ENCODE assay signal across 29 cellular contexts in the genomic region with DNA sequence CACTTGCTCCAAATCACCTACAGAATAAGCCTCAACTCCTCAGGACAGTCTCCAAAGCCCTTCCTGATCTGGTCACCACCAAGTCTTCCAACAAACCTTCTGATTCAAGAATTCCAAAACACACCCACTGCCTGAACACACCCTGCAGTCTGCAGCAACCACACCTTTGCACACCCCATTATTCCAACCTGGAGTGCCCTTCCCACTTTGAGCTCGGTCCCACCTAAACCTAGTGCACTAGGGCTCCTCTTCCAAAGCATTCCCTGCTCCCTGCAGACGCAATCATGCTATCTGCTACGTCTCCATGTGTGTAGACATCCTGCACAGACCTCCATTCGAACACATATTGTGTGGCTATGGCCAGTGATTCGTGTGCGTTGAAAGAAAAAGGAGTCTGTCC.
"Had no signal": no experiment of that assay in that cellular context is flagged by ENCODE, and none has a peak within 500 bp of the region (broad histone marks: within the 10 kb centered on the region; RNA-seq: fewer than 3 reads in every experiment).

No MANE protein-coding gene starts in this region.

- H3K9me3 Mint-ChIP-seq: activated CD4-positive, alpha-beta memory T cell treated with anti-CD3 and anti-CD28 coated beads for 36 hours; activated CD4-positive, alpha-beta T cell treated with anti-CD3 and anti-CD28 coated beads, Interleukin-2, amount 10 ng/mL, durations not matched to agents 24 days and 14 days; activated naive CD4-positive, alpha-beta T cell treated with anti-CD3 and anti-CD28 coated beads for 36 hours; activated T-helper 1 cell treated with anti-CD3 and anti-CD28 coated beads, Interleukin-12 subunit alpha, Interleukin-12 subunit beta, Interleukin-2, Interleukin-4 antibody, amounts not matched to agents 30 ng/mL and 10 ng/mL and 1 ng/mL, durations not matched to agents 14 hours and 24 hours and 36 hours; activated T-helper 2 cell treated with anti-CD3 and anti-CD28 coated beads, Interferon-gamma antibody, Interleukin-2, Interleukin-4, amounts not matched to agents 10 μg/mL and 5 μg/mL and 100 μg/mL, durations not matched to agents 14 hours and 24 hours and 36 hours; T-helper 2 cell treated with Interferon-gamma antibody and Interleukin-4, amounts not matched to agents 5 μg/mL and 100 μg/mL, for 36 hours had no signal

- H3K4me3 Mint-ChIP-seq: activated CD4-positive, alpha-beta memory T cell treated with anti-CD3 and anti-CD28 coated beads for 36 hours; activated CD4-positive, alpha-beta T cell treated with anti-CD3 and anti-CD28 coated beads for 36 hours; activated CD4-positive, alpha-beta T cell treated with anti-CD3 and anti-CD28 coated beads, Interleukin-2, amount 10 ng/mL, durations not matched to agents 24 days and 14 days; activated CD8-positive, alpha-beta T cell treated with anti-CD3 and anti-CD28 coated beads, Interleukin-2, amount 10 ng/mL, durations not matched to agents 7 days and 5 days; activated naive CD4-positive, alpha-beta T cell treated with anti-CD3 and anti-CD28 coated beads for 36 hours; activated naive CD4-positive, alpha-beta T cell treated with anti-CD3 and anti-CD28 coated beads, Interleukin-2, amount 50 U/mL, for 24 hours; activated naive CD8-positive, alpha-beta T cell treated with anti-CD3 and anti-CD28 coated beads, Interleukin-2, amount 10 ng/mL, durations not matched to agents 7 days and 5 days; activated T-helper 1 cell treated with anti-CD3 and anti-CD28 coated beads, Interleukin-12 subunit alpha, Interleukin-12 subunit beta, Interleukin-2, Interleukin-4 antibody, amounts not matched to agents 30 ng/mL and 10 ng/mL and 1 ng/mL, durations not matched to agents 14 hours and 24 hours and 36 hours; brain; central memory CD8-positive, alpha-beta T cell; effector memory CD8-positive, alpha-beta T cell; T-helper 17 cell; T-helper 2 cell treated with Interferon-gamma antibody and Interleukin-4, amounts not matched to agents 5 μg/mL and 100 μg/mL, for 36 hours had no signal

- H3K4me1 ChIP-seq: ascending aorta, breast epithelium, esophagus squamous epithelium, gastroesophageal sphincter had no signal

- H3K4me3 ChIP-seq: ascending aorta, breast epithelium, esophagus squamous epithelium, gastroesophageal sphincter had no signal

- H3K4me1 Mint-ChIP-seq: activated CD4-positive, alpha-beta T cell treated with anti-CD3 and anti-CD28 coated beads for 36 hours; activated CD4-positive, alpha-beta T cell treated with anti-CD3 and anti-CD28 coated beads, Interleukin-2, amount 10 ng/mL, durations not matched to agents 24 days and 14 days; activated naive CD4-positive, alpha-beta T cell treated with anti-CD3 and anti-CD28 coated beads, Interleukin-2, amount 50 U/mL, for 24 hours; activated naive CD8-positive, alpha-beta T cell treated with anti-CD3 and anti-CD28 coated beads, Interleukin-2, amount 10 ng/mL, durations not matched to agents 7 days and 5 days; central memory CD8-positive, alpha-beta T cell; T-helper 17 cell had no signal

- H3K36me3 ChIP-seq: ascending aorta, breast epithelium, esophagus squamous epithelium, gastroesophageal sphincter had no signal

- H3K27me3 ChIP-seq: ascending aorta, breast epithelium, esophagus squamous epithelium, gastroesophageal sphincter had no signal

- H3K36me3 Mint-ChIP-seq: activated CD4-positive, alpha-beta memory T cell treated with anti-CD3 and anti-CD28 coated beads for 36 hours; activated naive CD4-positive, alpha-beta T cell treated with anti-CD3 and anti-CD28 coated beads, Interleukin-2, amount 50 U/mL, for 24 hours; activated naive CD8-positive, alpha-beta T cell treated with anti-CD3 and anti-CD28 coated beads, Interleukin-2, amount 10 ng/mL, durations not matched to agents 7 days and 5 days; brain had no signal

- H3K9me3 ChIP-seq: ascending aorta, breast epithelium, esophagus squamous epithelium, gastroesophageal sphincter had no signal

- H3K27me3 Mint-ChIP-seq: activated CD4-positive, alpha-beta memory T cell treated with anti-CD3 and anti-CD28 coated beads for 36 hours; activated naive CD8-positive, alpha-beta T cell treated with anti-CD3 and anti-CD28 coated beads, Interleukin-2, amount 10 ng/mL, durations not matched to agents 7 days and 5 days had no signal

- DNase-seq: activated CD4-positive, alpha-beta memory T cell treated with anti-CD3 and anti-CD28 coated beads for 36 hours; activated CD4-positive, alpha-beta T cell treated with anti-CD3 and anti-CD28 coated beads for 36 hours; activated CD4-positive, alpha-beta T cell treated with anti-CD3 and anti-CD28 coated beads, Interleukin-2, amount 10 ng/mL, durations not matched to agents 24 days and 14 days; activated CD4-positive, CD25-positive, alpha-beta regulatory T cell; activated CD4-positive, CD25-positive, alpha-beta regulatory T cell treated with anti-CD3 and anti-CD28 coated beads, Interleukin-2, amount 50 U/mL, for 72 hours; activated CD8-positive, alpha-beta T cell treated with anti-CD3 and anti-CD28 coated beads, Interleukin-2, amount 10 ng/mL, durations not matched to agents 7 days and 5 days; activated effector memory CD4-positive, alpha-beta T cell treated with anti-CD3 and anti-CD28 coated beads, Interleukin-2, amount 50 U/mL, for 16 hours; activated naive CD4-positive, alpha-beta T cell treated with anti-CD3 and anti-CD28 coated beads for 36 hours; activated naive CD8-positive, alpha-beta T cell treated with anti-CD3 and anti-CD28 coated beads, Interleukin-2, amount 10 ng/mL, durations not matched to agents 7 days and 5 days; activated T-cell treated with anti-CD3 and anti-CD28 coated beads, Interleukin-2, amount 50 U/mL, for 48 hours; cortex of kidney; dermis blood vessel endothelial cell; effector CD4-positive, alpha-beta T cell; effector memory CD8-positive, alpha-beta T cell; esophagus squamous epithelium; foreskin melanocyte; T-helper 1 cell; T-helper 17 cell; T1000 had no signal

- H3K27ac ChIP-seq: ascending aorta, breast epithelium, epithelial cell of prostate, esophagus squamous epithelium, gastroesophageal sphincter had no signal

- ATAC-seq: activated CD4-positive, alpha-beta T cell treated with anti-CD3 and anti-CD28 coated beads for 36 hours; activated CD8-positive, alpha-beta T cell treated with anti-CD3 and anti-CD28 coated beads, Interleukin-2, amount 10 ng/mL, durations not matched to agents 7 days and 5 days; effector memory CD8-positive, alpha-beta T cell; gastroesophageal sphincter; T-helper 17 cell had no signal

- H3K27ac Mint-ChIP-seq: activated CD4-positive, alpha-beta memory T cell treated with anti-CD3 and anti-CD28 coated beads for 36 hours; activated CD4-positive, alpha-beta T cell treated with anti-CD3 and anti-CD28 coated beads for 36 hours; activated CD4-positive, alpha-beta T cell treated with anti-CD3 and anti-CD28 coated beads, Interleukin-2, amount 10 ng/mL, durations not matched to agents 24 days and 14 days; activated CD8-positive, alpha-beta T cell treated with anti-CD3 and anti-CD28 coated beads, Interleukin-2, amount 10 ng/mL, durations not matched to agents 7 days and 5 days; activated naive CD4-positive, alpha-beta T cell treated with anti-CD3 and anti-CD28 coated beads for 36 hours; activated naive CD4-positive, alpha-beta T cell treated with anti-CD3 and anti-CD28 coated beads, Interleukin-2, amount 50 U/mL, for 24 hours; activated naive CD8-positive, alpha-beta T cell treated with anti-CD3 and anti-CD28 coated beads, Interleukin-2, amount 10 ng/mL, durations not matched to agents 7 days and 5 days; activated T-helper 1 cell treated with anti-CD3 and anti-CD28 coated beads, Interleukin-12 subunit alpha, Interleukin-12 subunit beta, Interleukin-2, Interleukin-4 antibody, amounts not matched to agents 30 ng/mL and 10 ng/mL and 1 ng/mL, durations not matched to agents 14 hours and 24 hours and 36 hours; activated T-helper 2 cell treated with anti-CD3 and anti-CD28 coated beads, Interferon-gamma antibody, Interleukin-2, Interleukin-4, amounts not matched to agents 10 μg/mL and 5 μg/mL and 100 μg/mL, durations not matched to agents 14 hours and 24 hours and 36 hours; effector memory CD8-positive, alpha-beta T cell; T-helper 17 cell; T-helper 2 cell treated with Interferon-gamma antibody and Interleukin-4, amounts not matched to agents 5 μg/mL and 100 μg/mL, for 36 hours had no signal
